In genomic region chr16:1261131-1261917, GRCh38 we compare ENCODE assay signal across 23 cellular contexts. TPM values are rescaled to one million over a fixed set of nuclear protein-coding genes. Genes with fewer than 3 reads are reported as not detected.
DNase-seq lines count a peak whose midpoint lies in the region; ATAC-seq, FAIRE-seq and TF ChIP-seq lines count a peak whose summit lies in the region.
"Had no signal": no experiment of that assay in that cellular context is flagged by ENCODE, and none has a peak within 500 bp of the region (broad histone marks: within the 10 kb centered on the region; RNA-seq: fewer than 3 reads in every experiment).

No MANE protein-coding gene starts in this region.

- TF ChIP-seq CTCF in RWPE2 (IDR thresholded peaks at IDR 0.05; ENCODE audit: poor library complexity, severe bottlenecking) = no peak
- TF ChIP-seq CTCF in D721Med (IDR thresholded peaks at IDR 0.05; ENCODE audit: insufficient read depth, missing control alignments) = no peak

- ATAC-seq in RWPE2 (ENCODE audit: low read depth) = no peak; the same call in 2 of the 3 replicates
- ATAC-seq in memory B cell (ENCODE audit: low read depth) = peak; percentile 66
- ATAC-seq in HG03135 (IDR thresholded peaks at IDR 0.05; ENCODE audit: unreplicated experiment) = no peak
- ATAC-seq: left cardiac atrium, pancreas had no signal

- H3K9me3 Mint-ChIP-seq in memory B cell = peaks cover 3% of the 10 kb centered on the region

- H3K4me3 Mint-ChIP-seq in memory B cell = no peak overlapping the region
- H3K4me3 Mint-ChIP-seq: activated naive CD8-positive, alpha-beta T cell had no signal

- H3K27ac Mint-ChIP-seq in memory B cell = no peak overlapping the region
- H3K27ac Mint-ChIP-seq: activated naive CD8-positive, alpha-beta T cell had no signal

- H3K27me3 ChIP-seq in RWPE2 (ENCODE audit: insufficient read depth, poor library complexity, severe bottlenecking) = peaks cover 33% of the 10 kb centered on the region

- no peak overlapping the region for H3K4me3 ChIP-seq in RWPE2 (ENCODE audit: severe bottlenecking)
- H3K4me3 ChIP-seq: breast epithelium, dorsolateral prefrontal cortex, pancreas, SJCRH30, upper lobe of left lung had no signal

- H3K4me1 ChIP-seq in RWPE2 (ENCODE audit: insufficient read depth, poor library complexity, severe bottlenecking) = no peaks in the 10 kb centered on the region
- H3K4me1 ChIP-seq: pancreas had no signal

- H3K36me3 ChIP-seq in RWPE2 (ENCODE audit: low read depth) = no peaks in the 10 kb centered on the region
- H3K36me3 ChIP-seq: breast epithelium, pancreas, SJCRH30, upper lobe of left lung had no signal

- peaks cover 13% of the 10 kb centered on the region for H3K27me3 Mint-ChIP-seq in memory B cell

- no peaks in the 10 kb centered on the region for H3K4me1 Mint-ChIP-seq in memory B cell

- no peaks in the 10 kb centered on the region for H3K36me3 Mint-ChIP-seq in memory B cell
- H3K36me3 Mint-ChIP-seq: activated naive CD8-positive, alpha-beta T cell had no signal

- peak; percentile 51 for DNase-seq in NCI-H1436 (lab: John Stamatoyannopoulos, UW)
- no peak for DNase-seq in NCI-H1436 treated with DMSO at 0.1 percent for 48 hours (lab: John Stamatoyannopoulos, UW)
- DNase-seq in M059J (ENCODE audit: low read depth) = peak; percentile 36
- DNase-seq in RWPE2 (ENCODE audit: low spot score) = peak; percentile 71
- DNase-seq in memory B cell (ENCODE audit: low spot score in 2 of 2) = no peak
- DNase-seq in D721Med (ENCODE audit: insufficient read length, low spot score) = no peak
- no peak for DNase-seq in iPS-NIHi11 (ENCODE audit: low spot score)
- DNase-seq: 8988T; activated CD4-positive, alpha-beta T cell treated with anti-CD3 and anti-CD28 coated beads for 4 hours; dorsolateral prefrontal cortex; left cardiac atrium; stimulated activated CD4-positive, alpha-beta T cell treated with anti-CD3 and anti-CD28 coated beads, Interleukin-4, amount 100 ng/mL, for 4 hours had no signal

- no peaks in the 10 kb centered on the region for H3K9me3 ChIP-seq in RWPE2 (ENCODE audit: severe bottlenecking)
- H3K9me3 ChIP-seq: pancreas, SJCRH30, upper lobe of left lung had no signal

- no peak overlapping the region for H3K27ac ChIP-seq in RWPE2 (ENCODE audit: poor library complexity, severe bottlenecking)
- H3K27ac ChIP-seq: breast epithelium, C4-2B, dorsolateral prefrontal cortex, HL-60, pancreas, SJCRH30, upper lobe of left lung had no signal

- FAIRE-seq in D721Med (lab: Jason Lieb, UNC) = no peak
- FAIRE-seq: pancreas had no signal

RNA-seq across cellular contexts. Expression of gene TPSD1, which starts 5.5 kb away (rescaled TPM):
- total RNA-seq in M059J (2014; rRNA removed; shearing (Covaris generic)) = not detected in 2 replicates
- total RNA-seq: fibroblast of lung, LHCN-M2, SJCRH30, skeletal muscle tissue had no signal

RNA-seq across cellular contexts. Expression of gene TPSAB1, which starts 20.8 kb away (rescaled TPM):
- not detected in 2 replicates for total RNA-seq in M059J (2014; rRNA removed; shearing (Covaris generic))
- total RNA-seq: fibroblast of lung, LHCN-M2, SJCRH30 had no signal

RNA-seq across cellular contexts. Expression of gene TPSB2, which starts 31.3 kb away (rescaled TPM):
- total RNA-seq in M059J (2014; rRNA removed; shearing (Covaris generic)) = 0.17 TPM in 1 of 2 replicates, not detected in the other
- total RNA-seq: fibroblast of lung, LHCN-M2, SJCRH30, skeletal muscle tissue had no signal

RNA-seq across cellular contexts. Expression of gene TPSG1, which starts 36.3 kb away (rescaled TPM):
- not detected in 2 replicates for total RNA-seq in M059J (2014; rRNA removed; shearing (Covaris generic))
- total RNA-seq: dorsolateral prefrontal cortex, fibroblast of lung, LHCN-M2, SJCRH30, skeletal muscle tissue had no signal

RNA-seq across cellular contexts. Expression of gene UBE2I, which starts 48.1 kb away (rescaled TPM):
- 85.7 and 87.6 TPM in 2 replicates for total RNA-seq in M059J (2014; rRNA removed; shearing (Covaris generic))

Comparison
In these comparisons a context has a peak if more than half of its experiments do, and no peak if none do; other contexts are left out.
1. DNase-seq: peak in NCI-H1436 (single experiment), M059J (single experiment) and RWPE2 (single experiment); none in NCI-H1436 treated with DMSO at 0.1 percent for 48 hours (single experiment), memory B cell (0 of 2), D721Med (single experiment) and iPS-NIHi11 (single experiment).